Comparison of ENCODE assay signal across 1 cellular context in genomic region chr11:47916361-47916841, GRCh38.
TF ChIP-seq lines count a peak whose summit lies in the region.

No MANE protein-coding gene starts in this region.

TF ChIP-seq in GM23338, 12 proteins besides CTCF, POLR2A, EP300 and RAD21 (continued from another document):
- no peak for TF ChIP-seq ZNF462 (CRISPR knock-in tag; IDR thresholded peaks at IDR 0.05)
